2 cellular contexts compared by ENCODE assay signal in genomic region chr10:93498196-93498595, GRCh38.
TF ChIP-seq lines count a peak whose summit lies in the region.

No MANE protein-coding gene starts in this region.

TF ChIP-seq in GM23338, 12 proteins besides CTCF, POLR2A, EP300 and RAD21 (continued from another document):
- no peak for TF ChIP-seq REST (IDR thresholded peaks at IDR 0.05; ENCODE audit: unreplicated experiment)
- no peak for TF ChIP-seq ZNF462 (CRISPR knock-in tag; IDR thresholded peaks at IDR 0.05)
- no peak for TF ChIP-seq CREB1 (CRISPR knock-in tag; IDR thresholded peaks at IDR 0.05; ENCODE audit: low read depth)
- TF ChIP-seq EZH2phosphoT487 (IDR thresholded peaks at IDR 0.05; ENCODE audit: unreplicated experiment) = no peak
- TF ChIP-seq NANOG (IDR thresholded peaks at IDR 0.05; ENCODE audit: borderline replicate concordance) = no peak
- TF ChIP-seq ZNF114 (CRISPR knock-in tag; IDR thresholded peaks at IDR 0.05) = no peak
- no peak for TF ChIP-seq ETS1 (IDR thresholded peaks at IDR 0.05)
- no peak for TF ChIP-seq JUNB (IDR thresholded peaks at IDR 0.05; ENCODE audit: unreplicated experiment)
- no peak for TF ChIP-seq EZH2 (IDR thresholded peaks at IDR 0.05; ENCODE audit: low read depth, unreplicated experiment)

TF ChIP-seq in WTC11, 78 proteins besides CTCF, POLR2A, EP300 and RAD21 (continued from another document):
- TF ChIP-seq USF1 (CRISPR knock-in tag; IDR thresholded peaks at IDR 0.05) = no peak
- no peak for TF ChIP-seq ZNF532 (CRISPR knock-in tag; IDR thresholded peaks at IDR 0.05; ENCODE audit: borderline replicate concordance)
- TF ChIP-seq CREB1 (CRISPR knock-in tag; IDR thresholded peaks at IDR 0.05) = no peak
- TF ChIP-seq TCF7 (CRISPR knock-in tag; IDR thresholded peaks at IDR 0.05; ENCODE audit: low read depth) = no peak
- no peak for TF ChIP-seq ZMAT4 (CRISPR knock-in tag; IDR thresholded peaks at IDR 0.05)
- TF ChIP-seq FOXP1 (CRISPR knock-in tag; IDR thresholded peaks at IDR 0.05; ENCODE audit: borderline replicate concordance) = no peak
- TF ChIP-seq E2F4 (CRISPR knock-in tag; IDR thresholded peaks at IDR 0.05; ENCODE audit: borderline replicate concordance, low read depth) = no peak
- no peak for TF ChIP-seq ZNF121 (CRISPR knock-in tag; IDR thresholded peaks at IDR 0.05)
- no peak for TF ChIP-seq PRDM15 (CRISPR knock-in tag; IDR thresholded peaks at IDR 0.05)
- TF ChIP-seq ARID4B (CRISPR knock-in tag; IDR thresholded peaks at IDR 0.05; ENCODE audit: borderline replicate concordance) = no peak
- no peak for TF ChIP-seq FOXJ3 (CRISPR knock-in tag; IDR thresholded peaks at IDR 0.05; ENCODE audit: borderline replicate concordance)
- TF ChIP-seq TEAD4 (CRISPR knock-in tag; IDR thresholded peaks at IDR 0.05) = no peak
- no peak for TF ChIP-seq ETV6 (CRISPR knock-in tag; IDR thresholded peaks at IDR 0.05)
- no peak for TF ChIP-seq MXD4 (CRISPR knock-in tag; IDR thresholded peaks at IDR 0.05; ENCODE audit: borderline replicate concordance)
